8 cellular contexts compared by ENCODE assay signal in genomic region chr1:26696645-26697440, GRCh38. TPM values are rescaled to one million over a fixed set of nuclear protein-coding genes. Genes with fewer than 3 reads are reported as not detected.
A peak's percentile ranks its signal among the peaks of the same experiment; 100 is the strongest.
DNase-seq lines count a peak whose midpoint lies in the region; ATAC-seq and TF ChIP-seq lines count a peak whose summit lies in the region.

No MANE protein-coding gene starts in this region.

- H3K4me3 ChIP-seq in GM23338 (peak overlapping the region; percentile 68), astrocyte of the spinal cord (ENCODE audit: low read depth, low read length) (peak overlapping the region; percentile 74)

- TF ChIP-seq CTCF in GM23338 (conservative IDR thresholded peaks at IDR 0.05; ENCODE audit: low read depth in 2 of 2): no peak
- no peak for TF ChIP-seq CTCF in astrocyte of the spinal cord (IDR thresholded peaks at IDR 0.05; ENCODE audit: low read depth, low read length)

- H3K36me3 Mint-ChIP-seq in GM23338 (ENCODE audit: low read depth): no peaks in the 10 kb centered on the region; the same call in 2 of the 3 replicates
- H3K36me3 Mint-ChIP-seq in T-helper 2 cell treated with Interferon-gamma antibody and Interleukin-4, amounts not matched to agents 5 μg/mL and 100 μg/mL, for 36 hours (ENCODE audit: low read depth): peaks cover 6% of the 10 kb centered on the region

- in situ Hi-C loops in astrocyte of the spinal cord (cut with HindIII; ENCODE audit: low sequenced_read_pairs): no loop called here

- H3K4me1 ChIP-seq in GM23338 (ENCODE audit: insufficient read depth): peaks cover 53% of the 10 kb centered on the region

- peaks cover 18% of the 10 kb centered on the region for H3K4me1 Mint-ChIP-seq in GM23338
- H3K4me1 Mint-ChIP-seq in T-helper 2 cell treated with Interferon-gamma antibody and Interleukin-4, amounts not matched to agents 5 μg/mL and 100 μg/mL, for 36 hours (ENCODE audit: low read depth): peaks cover 25% of the 10 kb centered on the region

- H2AFZ ChIP-seq in GM23338: no peak overlapping the region

- H3K27me3 Mint-ChIP-seq in GM23338 (ENCODE audit: insufficient read depth, low read depth, poor library complexity): peaks cover 13% of the 10 kb centered on the region
- H3K27me3 Mint-ChIP-seq in T-helper 2 cell treated with Interferon-gamma antibody and Interleukin-4, amounts not matched to agents 5 μg/mL and 100 μg/mL, for 36 hours (ENCODE audit: low read depth): no peaks in the 10 kb centered on the region

- no peaks in the 10 kb centered on the region for H3K36me3 ChIP-seq in GM23338 (ENCODE audit: insufficient read depth)

- no peak for DNase-seq in GM23338 (ENCODE audit: low spot score)
- peak; percentile 64 for DNase-seq in T-helper 2 cell treated with Interferon-gamma antibody and Interleukin-4, amounts not matched to agents 5 μg/mL and 100 μg/mL, for 36 hours (ENCODE audit: low spot score)
- no peak for DNase-seq in astrocyte of the spinal cord (ENCODE audit: low read depth, low spot score)
- DNase-seq in left colon: peak; percentile 34 to 60
- peak; percentile 86 for DNase-seq in stimulated activated CD4-positive, alpha-beta T cell treated with anti-CD3 and anti-CD28 coated beads, Interleukin-2, amount 100 ng/mL, for 4 hours (ENCODE audit: low read depth)
- DNase-seq in medulla oblongata (ENCODE audit: extremely low spot score): no peak

- no peaks in the 10 kb centered on the region for H3K9me2 ChIP-seq in GM23338 (ENCODE audit: insufficient read depth)

- no peak overlapping the region; the same call in 1 of the 2 replicates for H3K27ac Mint-ChIP-seq in GM23338
- peak overlapping the region; percentile 55 for H3K27ac Mint-ChIP-seq in T-helper 2 cell treated with Interferon-gamma antibody and Interleukin-4, amounts not matched to agents 5 μg/mL and 100 μg/mL, for 36 hours

- H3K9me3 Mint-ChIP-seq in GM23338: peaks cover 25% of the 10 kb centered on the region; the same call in 2 of the 3 replicates
- H3K9me3 Mint-ChIP-seq in T-helper 2 cell treated with Interferon-gamma antibody and Interleukin-4, amounts not matched to agents 5 μg/mL and 100 μg/mL, for 36 hours: no peaks in the 10 kb centered on the region

- H3F3A ChIP-seq in GM23338 (replicated peaks; ENCODE audit: low read depth): no peaks in the 10 kb centered on the region

- peaks cover 34% of the 10 kb centered on the region for H4K20me1 ChIP-seq in GM23338 (replicated peaks; ENCODE audit: insufficient read depth)

- H3K27me3 ChIP-seq in GM23338 (ENCODE audit: insufficient read depth): peaks cover 13% of the 10 kb centered on the region

- ATAC-seq in GM23338 (no peak), left colon (no peak), HG02798 (IDR thresholded peaks at IDR 0.05; ENCODE audit: poor library complexity, unreplicated experiment) (no peak), GM18870 (IDR thresholded peaks at IDR 0.05; ENCODE audit: unreplicated experiment) (no peak)

- H3K27ac ChIP-seq in GM23338 (ENCODE audit: low read depth): peak overlapping the region; percentile 56; the same call in 1 of the 2 replicates

- peak overlapping the region; percentile 64; the same call in 2 of the 3 replicates for H3K4me3 Mint-ChIP-seq in GM23338
- peak overlapping the region; percentile 49 for H3K4me3 Mint-ChIP-seq in T-helper 2 cell treated with Interferon-gamma antibody and Interleukin-4, amounts not matched to agents 5 μg/mL and 100 μg/mL, for 36 hours

- peaks cover 55% of the 10 kb centered on the region for H3K79me2 ChIP-seq in GM23338 (replicated peaks; ENCODE audit: insufficient read depth)

- intact Hi-C loops in left colon (cut with DNase I, micrococcal nuclease): no loop called here

- peak overlapping the region; percentile 79 for H3K4me2 ChIP-seq in GM23338

TF ChIP-seq in GM23338, 12 proteins besides CTCF, POLR2A, EP300 and RAD21:
- TF ChIP-seq NANOG (IDR thresholded peaks at IDR 0.05; ENCODE audit: borderline replicate concordance): no peak
- TF ChIP-seq POLR2AphosphoS5 (IDR thresholded peaks at IDR 0.05; ENCODE audit: low read depth): peak; percentile 48; the same call in 1 of the 2 replicates

RNA-seq across cellular contexts. Expression of gene ARID1A, which starts 1.0 kb away (rescaled TPM):
- total RNA-seq in GM23338 (2014; rRNA removed; shearing (Covaris generic)): 82.1 and 104 TPM in 2 replicates
- polyA plus RNA-seq in GM23338 (2016; fragmentation: Nextera tagmentation; extraction: Ambion mirVana): 50.0 and 62.6 TPM in 2 replicates
- 10 to 100 TPM; 60.2 to 61.4 TPM for total RNA-seq in left colon

Comparison
In these comparisons a context has a peak if more than half of its experiments do, and no peak if none do; other contexts are left out.
1. DNase-seq: peak in T-helper 2 cell treated with Interferon-gamma antibody and Interleukin-4, amounts not matched to agents 5 μg/mL and 100 μg/mL, for 36 hours (single experiment), left colon (2 of 2) and stimulated activated CD4-positive, alpha-beta T cell treated with anti-CD3 and anti-CD28 coated beads, Interleukin-2, amount 100 ng/mL, for 4 hours (single experiment); none in GM23338 (single experiment), astrocyte of the spinal cord (single experiment) and medulla oblongata (single experiment).